13 cellular contexts compared by ENCODE assay signal in genomic region chr17:2189231-2189630, GRCh38.
A peak's percentile ranks its signal among the peaks of the same experiment; 100 is the strongest.
DNase-seq lines count a peak whose midpoint lies in the region; ATAC-seq and TF ChIP-seq lines count a peak whose summit lies in the region.
"Had no signal": no experiment of that assay in that cellular context is flagged by ENCODE, and none has a peak within 500 bp of the region (broad histone marks: within the 10 kb centered on the region; RNA-seq: fewer than 3 reads in every experiment).

No MANE protein-coding gene starts in this region.

- ATAC-seq in lower lobe of right lung (no peak), mucosa of descending colon (no peak)
- ATAC-seq: stimulated activated naive CD8-positive, alpha-beta T cell treated with anti-CD3 and anti-CD28 coated beads, Interleukin-15, amount 100 ng/mL, for 72 hours had no signal

- no peak for TF ChIP-seq POLR2A in stomach (IDR thresholded peaks at IDR 0.05)

- H3K4me2 ChIP-seq in BLaER1 treated with 17β-estradiol and CSF1 and Interleukin-3, amounts not matched to agents 10 nM and 100 nM, result peak overlapping the region; percentile 30 to 97 (median 85); a peak in 20 of 22 replicates

- no peak for TF ChIP-seq CTCF in coronary artery (IDR thresholded peaks at IDR 0.05)
- no peak for TF ChIP-seq CTCF in lower lobe of right lung (IDR thresholded peaks at IDR 0.05)
- no peak for TF ChIP-seq CTCF in stomach (IDR thresholded peaks at IDR 0.05)
- TF ChIP-seq CTCF in BE2C (IDR thresholded peaks at IDR 0.05; ENCODE audit: low read depth, low read length), result no peak
- TF ChIP-seq CTCF in mucosa of descending colon (IDR thresholded peaks at IDR 0.05), result no peak

- no peak for TF ChIP-seq EP300 in stomach (IDR thresholded peaks at IDR 0.05)

- intact Hi-C loops in lower lobe of right lung (cut with DNase I) (no loop called here), stomach (cut with DNase I; ENCODE audit: low total_unique reads) (no loop called here), mucosa of descending colon (cut with DNase I, micrococcal nuclease) (no loop called here)

- no peaks in the 10 kb centered on the region for H3K9me3 ChIP-seq in BLaER1 treated with 17β-estradiol and CSF1 and Interleukin-3, amounts not matched to agents 10 nM and 100 nM (replicated peaks in 1 of 11)
- H3K9me3 ChIP-seq in lower lobe of right lung (no peaks in the 10 kb centered on the region), stomach (no peaks in the 10 kb centered on the region), BE2C (no peaks in the 10 kb centered on the region), mucosa of descending colon (no peaks in the 10 kb centered on the region)
- H3K9me3 ChIP-seq: SJSA1 had no signal

- H3K36me3 ChIP-seq in BLaER1 treated with 17β-estradiol and CSF1 and Interleukin-3, amounts not matched to agents 10 nM and 100 nM, result peaks cover 40 to 75% (median 63%) of the 10 kb centered on the region in 11 experiments
- H3K36me3 ChIP-seq in lower lobe of right lung (peaks cover 25% of the 10 kb centered on the region), stomach (peaks cover 6 to 55% (median 49%) of the 10 kb centered on the region in 4 donors), BE2C (no peaks in the 10 kb centered on the region), mucosa of descending colon (ENCODE audit: low read depth) (peaks cover 8% of the 10 kb centered on the region)

- no peaks in the 10 kb centered on the region for H3K27me3 ChIP-seq in BLaER1 treated with 17β-estradiol and CSF1 and Interleukin-3, amounts not matched to agents 10 nM and 100 nM
- no peaks in the 10 kb centered on the region for H3K27me3 ChIP-seq in lower lobe of right lung (ENCODE audit: low read depth)
- H3K27me3 ChIP-seq in stomach, result no peaks in the 10 kb centered on the region
- no peaks in the 10 kb centered on the region for H3K27me3 ChIP-seq in BE2C
- H3K27me3 ChIP-seq: SJSA1 had no signal

- H3K4me3 ChIP-seq in BLaER1 treated with 17β-estradiol and CSF1 and Interleukin-3, amounts not matched to agents 10 nM and 100 nM, result no peak overlapping the region
- H3K4me3 ChIP-seq in coronary artery (no peak overlapping the region), lower lobe of right lung (no peak overlapping the region), stomach (no peak overlapping the region), BE2C (ENCODE audit: low read depth, low read length) (no peak overlapping the region), mucosa of descending colon (no peak overlapping the region)
- H3K4me3 ChIP-seq: SJSA1 had no signal

- H4K20me1 ChIP-seq in BLaER1 treated with 17β-estradiol and CSF1 and Interleukin-3, amounts not matched to agents 10 nM and 100 nM, result peaks cover 0 to 6% (median 0%) of the 10 kb centered on the region in 11 experiments; a peak in 6 of 22 replicates

- 71 to 86% (median 77%) methylated on average over 4 of the region's 4 CpGs for WGBS in stomach, 5 donors

- peaks cover 51 to 64% (median 57%) of the 10 kb centered on the region in 10 experiments for H3K4me1 ChIP-seq in BLaER1 treated with 17β-estradiol and CSF1 and Interleukin-3, amounts not matched to agents 10 nM and 100 nM
- H3K4me1 ChIP-seq in lower lobe of right lung (peaks cover 49% of the 10 kb centered on the region), stomach (peaks cover 5 to 43% (median 26%) of the 10 kb centered on the region in 4 donors), BE2C (peaks cover 8% of the 10 kb centered on the region), mucosa of descending colon (ENCODE audit: low read depth) (no peaks in the 10 kb centered on the region)

- H3K9ac ChIP-seq in BLaER1 treated with 17β-estradiol and CSF1 and Interleukin-3, amounts not matched to agents 10 nM and 100 nM, result no peak overlapping the region

- DNase-seq in coronary artery (ENCODE audit: low spot score) (no peak), lower lobe of right lung (no peak), stomach (no peak), BE2C (no peak), NCI-H2081 treated with DMSO at 0.1 percent for 48 hours (lab: John Stamatoyannopoulos, UW) (no peak), DMS 273 (lab: John Stamatoyannopoulos, UW; ENCODE audit: unreplicated experiment) (no peak), mucosa of descending colon (no peak)
- DNase-seq: activated CD4-positive, alpha-beta T cell treated with anti-CD3 and anti-CD28 coated beads, Interleukin-2, amount 50 U/mL, for 4 hours; activated T-cell treated with anti-CD3 and anti-CD28 coated beads, Interleukin-2, amount 50 U/mL, for 48 hours; NCI-H1417 treated with DMSO at 0.1 percent for 48 hours; stimulated activated naive CD8-positive, alpha-beta T cell treated with anti-CD3 and anti-CD28 coated beads, Interleukin-15, amount 100 ng/mL, for 72 hours had no signal

- peak overlapping the region in 8 of 11 experiments; percentile 8 to 91 (median 53); a peak in 9 of 22 replicates for H3K27ac ChIP-seq in BLaER1 treated with 17β-estradiol and CSF1 and Interleukin-3, amounts not matched to agents 10 nM and 100 nM
- H3K27ac ChIP-seq in coronary artery, result peak overlapping the region; percentile 57 to 76
- peak overlapping the region; percentile 66 for H3K27ac ChIP-seq in lower lobe of right lung
- H3K27ac ChIP-seq in stomach, result peak overlapping the region in 4 of 5 donors; percentile 24 to 54 (median 42)
- H3K27ac ChIP-seq: SJSA1 had no signal
